9 cellular contexts compared by ENCODE assay signal in genomic region chr19:53328967-53329366, GRCh38. TPM values are rescaled to one million over a fixed set of nuclear protein-coding genes. Genes with fewer than 3 reads are reported as not detected.
DNase-seq lines count a peak whose midpoint lies in the region; ATAC-seq and TF ChIP-seq lines count a peak whose summit lies in the region.
"Had no signal": no experiment of that assay in that cellular context is flagged by ENCODE, and none has a peak within 500 bp of the region (broad histone marks: within the 10 kb centered on the region; RNA-seq: fewer than 3 reads in every experiment).

No MANE protein-coding gene starts in this region.

- H3K4me1 ChIP-seq in CD4-positive, CD25-positive, alpha-beta regulatory T cell (ENCODE audit: control insufficient read depth, insufficient read depth, low read length, poor library complexity, severe bottlenecking), result peaks cover 9% of the 10 kb centered on the region
- H3K4me1 ChIP-seq in esophagus muscularis mucosa, result peaks cover 0 to 8% (median 6%) of the 10 kb centered on the region in 4 donors

- no peak overlapping the region for H3K27ac ChIP-seq in CD4-positive, CD25-positive, alpha-beta regulatory T cell (ENCODE audit: insufficient read depth, low read length, poor library complexity, severe bottlenecking)
- H3K27ac ChIP-seq in esophagus muscularis mucosa (replicated peaks in 1 of 4), result no peak overlapping the region

- TF ChIP-seq CTCF in esophagus muscularis mucosa (IDR thresholded peaks at IDR 0.05) (no peak), natural killer cell (IDR thresholded peaks at IDR 0.05) (no peak)

- no peak for TF ChIP-seq EP300 in esophagus muscularis mucosa (IDR thresholded peaks at IDR 0.05)

- H3K27me3 Mint-ChIP-seq in CD4-positive, CD25-positive, alpha-beta regulatory T cell, result peaks cover 4% of the 10 kb centered on the region
- peaks cover 23 to 49% of the 10 kb centered on the region in 2 donors for H3K27me3 Mint-ChIP-seq in natural killer cell (ENCODE audit: low read depth in 2 of 2)

- 20% methylated on average over 24 of the region's 24 CpGs for WGBS in esophagus muscularis mucosa

- H3K9me3 Mint-ChIP-seq in CD4-positive, CD25-positive, alpha-beta regulatory T cell, result peaks cover 11 to 40% (median 21%) of the 10 kb centered on the region in 7 donors
- peaks cover 2 to 3% of the 10 kb centered on the region in 2 donors for H3K9me3 Mint-ChIP-seq in natural killer cell

- DNase-seq in CD4-positive, CD25-positive, alpha-beta regulatory T cell, result no peak
- peak; percentile 84 for DNase-seq in NCI-H2227 (lab: John Stamatoyannopoulos, UW; ENCODE audit: unreplicated experiment)
- peak; percentile 34 for DNase-seq in esophagus muscularis mucosa (ENCODE audit: extremely low spot score)
- DNase-seq in natural killer cell, result no peak
- DNase-seq in NCI-H2196 treated with DMSO at 0.1 percent for 48 hours (lab: John Stamatoyannopoulos, UW; ENCODE audit: unreplicated experiment), result no peak
- no peak for DNase-seq in NCI-H2029 (lab: John Stamatoyannopoulos, UW)
- no peak for DNase-seq in HuH-7 (ENCODE audit: low spot score)
- DNase-seq: NCI-H510A had no signal

- ATAC-seq in CD4-positive, CD25-positive, alpha-beta regulatory T cell (ENCODE audit: low read depth in 2 of 2), result no peak
- no peak for ATAC-seq in natural killer cell
- no peak for ATAC-seq in HG03457 (IDR thresholded peaks at IDR 0.05; ENCODE audit: unreplicated experiment)

- no peak for TF ChIP-seq POLR2A in esophagus muscularis mucosa (IDR thresholded peaks at IDR 0.05; ENCODE audit: low read depth)

- H3K27ac Mint-ChIP-seq in CD4-positive, CD25-positive, alpha-beta regulatory T cell, result peak overlapping the region in 1 of 3 donors; percentile 1
- no peak overlapping the region for H3K27ac Mint-ChIP-seq in natural killer cell

- H3K36me3 Mint-ChIP-seq in CD4-positive, CD25-positive, alpha-beta regulatory T cell, result peaks cover 15% of the 10 kb centered on the region
- peaks cover 15% of the 10 kb centered on the region for H3K36me3 Mint-ChIP-seq in natural killer cell

- no peaks in the 10 kb centered on the region for H3K36me3 ChIP-seq in CD4-positive, CD25-positive, alpha-beta regulatory T cell (ENCODE audit: control insufficient read depth, insufficient read depth, low read length)
- no peaks in the 10 kb centered on the region for H3K36me3 ChIP-seq in esophagus muscularis mucosa

- H3K27me3 ChIP-seq in CD4-positive, CD25-positive, alpha-beta regulatory T cell (ENCODE audit: control insufficient read depth, insufficient read depth, low read length), result peaks cover 5% of the 10 kb centered on the region
- peaks cover 0 to 38% (median 3%) of the 10 kb centered on the region in 4 donors for H3K27me3 ChIP-seq in esophagus muscularis mucosa

- peaks cover 2 to 21% (median 9%) of the 10 kb centered on the region in 4 donors for H3K4me1 Mint-ChIP-seq in CD4-positive, CD25-positive, alpha-beta regulatory T cell
- peaks cover 9 to 18% of the 10 kb centered on the region in 2 donors for H3K4me1 Mint-ChIP-seq in natural killer cell

- intact Hi-C loops in esophagus muscularis mucosa (cut with DNase I), result no loop called here
- intact Hi-C loops in natural killer cell (cut with micrococcal nuclease), result no loop called here

- H3K4me3 Mint-ChIP-seq in CD4-positive, CD25-positive, alpha-beta regulatory T cell, result peak overlapping the region; percentile 70 to 75 (median 74)
- H3K4me3 Mint-ChIP-seq in natural killer cell, result peak overlapping the region; percentile 75

- peak overlapping the region; percentile 24 for H3K4me3 ChIP-seq in CD4-positive, CD25-positive, alpha-beta regulatory T cell (ENCODE audit: low read depth, low read length)
- H3K4me3 ChIP-seq in esophagus muscularis mucosa, result peak overlapping the region; percentile 28 to 37 (median 36)

- peaks cover 19 to 38% of the 10 kb centered on the region in 2 experiments for H3K9me3 ChIP-seq in CD4-positive, CD25-positive, alpha-beta regulatory T cell (ENCODE audit: control insufficient read depth in 2 of 2, low read length in 2 of 2)
- H3K9me3 ChIP-seq in esophagus muscularis mucosa, result peaks cover 0 to 15% (median 10%) of the 10 kb centered on the region in 4 donors

RNA-seq across cellular contexts. Expression of gene ZNF845, which starts 4.6 kb away (rescaled TPM):
- total RNA-seq in CD4-positive, CD25-positive, alpha-beta regulatory T cell, result 8.8 TPM
- 10 to 100 TPM in 2 of 4 donors, 1 to 10 TPM in 2; 7.3 to 19.8 (median 11.0) TPM for polyA plus RNA-seq in CD4-positive, CD25-positive, alpha-beta regulatory T cell
- total RNA-seq in esophagus muscularis mucosa (1 to 10 TPM; 4.4 to 6.2 (median 5.9) TPM), natural killer cell (10 to 100 TPM in 1 of 3 donors, 1 to 10 TPM in 2; 8.7 to 13.2 (median 9.0) TPM)

RNA-seq across cellular contexts. Expression of gene ZNF525, which starts 36.5 kb away (rescaled TPM):
- total RNA-seq in CD4-positive, CD25-positive, alpha-beta regulatory T cell, result 11.7 TPM
- 10 to 100 TPM in 1 of 4 donors, 1 to 10 TPM in 3; 4.0 to 10.7 (median 6.0) TPM for polyA plus RNA-seq in CD4-positive, CD25-positive, alpha-beta regulatory T cell
- total RNA-seq in esophagus muscularis mucosa (10 to 100 TPM in 3 of 4 donors, 1 to 10 TPM in 1; 9.6 to 14.5 (median 12.3) TPM), natural killer cell (10 to 100 TPM; 20.7 to 27.0 (median 21.8) TPM)

Comparison
In these comparisons a context has a peak if more than half of its experiments do, and no peak if none do; other contexts are left out.
1. DNase-seq: peak in NCI-H2227 (single experiment) and esophagus muscularis mucosa (single experiment); none in CD4-positive, CD25-positive, alpha-beta regulatory T cell (0 of 3), natural killer cell (single experiment), NCI-H2196 treated with DMSO at 0.1 percent for 48 hours (single experiment), NCI-H2029 (single experiment) and HuH-7 (single experiment).